In genomic region chr18:3250237-3251107, GRCh38 we compare ENCODE assay signal across 8 cellular contexts. TPM values are rescaled to one million over a fixed set of nuclear protein-coding genes. Genes with fewer than 3 reads are reported as not detected.
DNase-seq lines count a peak whose midpoint lies in the region; ATAC-seq, FAIRE-seq and TF ChIP-seq lines count a peak whose summit lies in the region.

No MANE protein-coding gene starts in this region.

- no TSS peak for BruUV-seq in PC-3 (replicated peaks; lab: Mats Ljungman, UMichigan)

- POLR2A ChIA-PET in PC-3 (lab: Charles Lee; ENCODE audit: unreplicated experiment), result interaction anchor here (0.6 to 1.0 kb wide), 6 partner anchors 10 to 593 kb away, joined by 3 to 6 read pairs (median 4); no protein-coding TSS in a partner anchor

- H2AFZ ChIP-seq in PC-3 (ENCODE audit: low read length), result no peak overlapping the region

- H3K9me3 ChIP-seq in PC-3 (ENCODE audit: low read length) (no peaks in the 10 kb centered on the region), pancreas (no peaks in the 10 kb centered on the region)
- no peaks in the 10 kb centered on the region for H3K9me3 ChIP-seq in effector memory CD4-positive, alpha-beta T cell (ENCODE audit: control insufficient read depth, low read length)

- H3K27me3 ChIP-seq in PC-3 (ENCODE audit: low read length) (no peaks in the 10 kb centered on the region), pancreas (no peaks in the 10 kb centered on the region)
- H3K27me3 ChIP-seq in effector memory CD4-positive, alpha-beta T cell (replicated peaks; ENCODE audit: control insufficient read depth, insufficient read depth, low read length, poor library complexity, severe bottlenecking), result no peaks in the 10 kb centered on the region

- H3K4me1 ChIP-seq in PC-3 (ENCODE audit: insufficient read depth, low read length) (peaks cover 44% of the 10 kb centered on the region), pancreas (peaks cover 21 to 27% (median 26%) of the 10 kb centered on the region in 3 donors)
- H3K4me1 ChIP-seq in effector memory CD4-positive, alpha-beta T cell (ENCODE audit: control insufficient read depth, insufficient read depth, low read length, poor library complexity, severe bottlenecking), result peaks cover 46% of the 10 kb centered on the region

- ATAC-seq in PC-3 (no peak), pancreas (no peak), GM19397 (IDR thresholded peaks at IDR 0.05; ENCODE audit: unreplicated experiment) (no peak), HG03521 (IDR thresholded peaks at IDR 0.05; ENCODE audit: unreplicated experiment) (no peak), GM18909 (IDR thresholded peaks at IDR 0.05; ENCODE audit: poor library complexity, unreplicated experiment) (no peak)

- WGBS in pancreas, 2 donors, result 37 to 39% methylated on average over 6 of the region's 6 CpGs

- CTCF ChIA-PET in PC-3 (lab: Charles Lee), result no interaction called here

- peaks cover 13% of the 10 kb centered on the region for H4K20me1 ChIP-seq in PC-3 (ENCODE audit: low read length)

- peak overlapping the region; percentile 10; the same call in 1 of the 2 replicates for H3K27ac ChIP-seq in PC-3 (ENCODE audit: low read length)
- H3K27ac ChIP-seq in effector memory CD4-positive, alpha-beta T cell (ENCODE audit: insufficient read depth, low read length, poor library complexity, severe bottlenecking), result peak overlapping the region; percentile 65
- H3K27ac ChIP-seq in pancreas, result peak overlapping the region in 3 of 4 donors; percentile 37 to 66 (median 46)

- no peaks in the 10 kb centered on the region for H3F3A ChIP-seq in PC-3 (ENCODE audit: low read length, unreplicated experiment)

- H3K36me3 ChIP-seq in PC-3 (ENCODE audit: low read depth, low read length) (peaks cover 30% of the 10 kb centered on the region), pancreas (peaks cover 0 to 23% (median 11%) of the 10 kb centered on the region in 3 donors)
- H3K36me3 ChIP-seq in effector memory CD4-positive, alpha-beta T cell (ENCODE audit: control insufficient read depth, insufficient read depth, low read length), result peaks cover 23% of the 10 kb centered on the region

- no peak for TF ChIP-seq CTCF in PC-3 (conservative IDR thresholded peaks at IDR 0.05; ENCODE audit: low read depth, low read length)
- TF ChIP-seq CTCF in pancreas (IDR thresholded peaks at IDR 0.05), result no peak

- FAIRE-seq in pancreas (lab: Jason Lieb, UNC), result peak; percentile 68

- peak; percentile 91 for DNase-seq in EH (ENCODE audit: low read depth)
- peak; percentile 75 for DNase-seq in PC-3
- no peak for DNase-seq in effector memory CD4-positive, alpha-beta T cell
- DNase-seq in pancreas, result no peak
- no peak for DNase-seq in NCI-H1436 (lab: John Stamatoyannopoulos, UW)

- peak overlapping the region; percentile 33 for H3K4me3 ChIP-seq in PC-3 (ENCODE audit: low read length)
- peak overlapping the region; percentile 27 for H3K4me3 ChIP-seq in effector memory CD4-positive, alpha-beta T cell (ENCODE audit: insufficient read depth, low read depth, low read length, poor library complexity, severe bottlenecking)
- H3K4me3 ChIP-seq in pancreas, result peak overlapping the region in 1 of 4 donors; percentile 81

- H3K9me2 ChIP-seq in PC-3 (replicated peaks; ENCODE audit: low read length), result no peaks in the 10 kb centered on the region

- intact Hi-C loops in PC-3 (cut with micrococcal nuclease), result no loop called here
- intact Hi-C loops in pancreas (cut with DNase I), result no loop called here

- no peak overlapping the region for H3K9ac ChIP-seq in PC-3 (ENCODE audit: low read length)

- peak overlapping the region; percentile 72 for H3K4me2 ChIP-seq in PC-3 (ENCODE audit: low read length)

- H3K79me2 ChIP-seq in PC-3 (ENCODE audit: low read length), result peaks cover 82% of the 10 kb centered on the region

RNA-seq across cellular contexts. Expression of gene MYL12A, which starts 2.9 kb away (rescaled TPM):
- total RNA-seq in PC-3 (2014; rRNA removed), result 254 and 329 TPM in 2 replicates
- 100 to 1,000 TPM in 5 of 6 donors, 10 to 100 TPM in 1; 89.6 to 203 (median 105) TPM for total RNA-seq in pancreas
- 100 to 1,000 TPM; 125 to 157 TPM for polyA plus RNA-seq in pancreas

RNA-seq across cellular contexts. Expression of gene MYL12B, which starts 11.5 kb away (rescaled TPM):
- total RNA-seq in PC-3 (2014; rRNA removed), result 233 and 308 TPM in 2 replicates
- total RNA-seq in pancreas, result 100 to 1,000 TPM in 2 of 6 donors, 10 to 100 TPM in 4; 63.0 to 195 (median 82.7) TPM
- 100 to 1,000 TPM; 198 to 208 TPM for polyA plus RNA-seq in pancreas

RNA-seq across cellular contexts. Expression of gene MYOM1, which starts 30.7 kb away (rescaled TPM):
- total RNA-seq in PC-3 (2014; rRNA removed) (0.07 and 0.12 TPM in 2 replicates), pancreas (10 to 100 TPM in 4 of 6 donors, 1 to 10 TPM in 2; 4.7 to 16.8 (median 12.1) TPM)
- 10 to 100 TPM; 14.3 to 18.2 TPM for polyA plus RNA-seq in pancreas

Comparison
In these comparisons a context has a peak if more than half of its experiments do, and no peak if none do; other contexts are left out.
1. DNase-seq: peak in EH (single experiment) and PC-3 (single experiment); none in effector memory CD4-positive, alpha-beta T cell (0 of 3), pancreas (0 of 6) and NCI-H1436 (single experiment).
2. H3K27ac ChIP-seq: peak in every context shown above with its lines; median percentile 65 in effector memory CD4-positive, alpha-beta T cell; 46 in pancreas; 10 in PC-3.